In the genomic region with DNA sequence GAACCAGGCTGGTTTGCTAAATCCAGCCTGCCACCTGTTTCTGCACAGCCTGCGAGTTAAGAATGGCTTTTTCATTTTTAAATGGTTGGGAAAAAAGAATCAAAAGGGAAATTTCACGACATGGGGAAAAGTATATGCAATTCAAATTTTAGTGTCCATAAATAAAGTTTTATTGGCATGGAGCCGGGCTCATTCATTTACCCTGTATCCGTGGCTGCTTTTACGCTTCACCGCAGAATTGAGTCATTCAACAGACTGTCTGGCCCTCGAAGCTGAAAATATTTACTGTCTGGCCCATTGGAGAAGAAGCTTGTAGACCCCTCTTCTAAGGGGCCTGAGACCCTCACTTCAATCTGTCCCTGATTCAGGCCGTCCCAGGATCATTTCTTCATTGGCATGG, we compare ENCODE assay signal across 1 cellular context.
TF ChIP-seq lines count a peak whose summit lies in the region.

No MANE protein-coding gene starts in this region.

TF ChIP-seq in H1, 55 proteins besides CTCF, POLR2A, EP300 and RAD21:
- TF ChIP-seq JUND (IDR thresholded peaks at IDR 0.05; ENCODE audit: low read length) (no peak), E2F6 (IDR thresholded peaks at IDR 0.05) (no peak)
TF ChIP-seq in H1: peak in this region for 0.
